In the genomic region with DNA sequence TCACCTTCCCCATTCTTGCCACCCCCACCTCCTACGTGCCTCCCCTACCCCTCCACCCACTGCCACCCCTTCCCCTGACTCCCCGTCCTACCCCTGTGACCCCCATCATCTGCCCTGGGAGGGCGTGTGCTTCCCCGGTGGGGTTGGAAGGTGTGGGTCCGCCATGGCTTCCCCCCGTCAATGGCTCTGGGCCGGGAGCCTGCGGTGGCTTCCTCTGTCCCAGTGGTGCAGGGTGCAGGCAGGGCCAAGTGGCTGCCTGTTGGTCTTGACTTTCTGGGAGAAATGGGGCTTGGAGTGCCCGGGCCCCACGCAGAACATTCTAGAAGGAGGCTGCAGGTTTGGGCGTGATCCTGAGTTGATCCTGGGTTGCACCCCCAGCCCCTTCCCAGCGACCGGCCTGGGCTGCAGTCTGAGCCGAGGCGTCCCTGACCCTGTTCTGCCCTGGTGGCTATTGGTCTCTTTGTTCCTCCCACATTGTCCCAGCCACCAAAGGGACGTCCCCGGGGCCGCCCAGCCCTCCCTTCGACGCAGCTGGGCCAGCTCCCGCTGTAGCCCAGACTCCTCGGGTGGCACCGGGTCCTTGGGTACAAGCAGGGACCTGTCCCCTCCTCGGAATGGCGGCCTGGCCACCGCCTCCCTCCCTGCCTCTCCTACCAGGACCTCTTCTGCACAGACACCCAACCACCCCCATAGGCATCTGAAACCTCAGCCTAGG, we compare ENCODE assay signal across 19 cellular contexts. TPM values are rescaled to one million over a fixed set of nuclear protein-coding genes. Genes with fewer than 3 reads are reported as not detected.
DNase-seq lines count a peak whose midpoint lies in the region; TF ChIP-seq lines count a peak whose summit lies in the region.
"Had no signal": no experiment of that assay in that cellular context is flagged by ENCODE, and none has a peak within 500 bp of the region (broad histone marks: within the 10 kb centered on the region; RNA-seq: fewer than 3 reads in every experiment).

No MANE protein-coding gene starts in this region.

- no peak overlapping the region for H3K9ac ChIP-seq in BLaER1

- H3K36me3 ChIP-seq in BLaER1 = peaks cover 93% of the 10 kb centered on the region
- H3K36me3 ChIP-seq in left ventricle myocardium inferior = peaks cover 11% of the 10 kb centered on the region
- H3K36me3 ChIP-seq in sigmoid colon = peaks cover 0 to 8% (median 0%) of the 10 kb centered on the region in 4 donors
- H3K36me3 ChIP-seq: SJCRH30 had no signal

- CTCF ChIA-PET in RWPE1 (lab: Yijun Ruan, JAX) = interaction anchor here (0.6 to 0.7 kb wide), 5 partner anchors 9 to 781 kb away, joined by 3 to 4 read pairs (median 3); partner anchors contain the start of gene GSE1

- no peak for TF ChIP-seq CTCF in RWPE1 (conservative IDR thresholded peaks at IDR 0.05; ENCODE audit: low read depth)
- no peak for TF ChIP-seq CTCF in left ventricle myocardium inferior (IDR thresholded peaks at IDR 0.05; ENCODE audit: borderline replicate concordance)
- TF ChIP-seq CTCF in sigmoid colon (IDR thresholded peaks at IDR 0.05) = no peak

- WGBS in sigmoid colon, 2 donors = 83 to 92% methylated on average over 26 of the region's 26 CpGs

- H3K4me1 ChIP-seq in BLaER1 (peaks cover 98% of the 10 kb centered on the region), left ventricle myocardium inferior (peaks cover 77% of the 10 kb centered on the region), sigmoid colon (peaks cover 0 to 70% (median 49%) of the 10 kb centered on the region in 4 donors)
- H3K4me1 ChIP-seq: HAP-1 had no signal

- no peaks in the 10 kb centered on the region for H3K27me3 ChIP-seq in BLaER1
- H3K27me3 ChIP-seq in left ventricle myocardium inferior (ENCODE audit: low read depth) = no peaks in the 10 kb centered on the region
- no peaks in the 10 kb centered on the region for H3K27me3 ChIP-seq in sigmoid colon
- H3K27me3 ChIP-seq: dorsolateral prefrontal cortex, SJCRH30 had no signal

- no peak overlapping the region for H3K4me3 ChIP-seq in BLaER1
- H3K4me3 ChIP-seq in left ventricle myocardium inferior = no peak overlapping the region
- H3K4me3 ChIP-seq in sigmoid colon = no peak overlapping the region
- H3K4me3 ChIP-seq: dorsolateral prefrontal cortex, HAP-1, PC-9, SJCRH30 had no signal

- peaks cover 100% of the 10 kb centered on the region for H4K20me1 ChIP-seq in BLaER1

- intact Hi-C loops in left ventricle myocardium inferior (cut with micrococcal nuclease) (no loop called here), sigmoid colon (cut with DNase I) (no loop called here)

- POLR2A ChIA-PET in RWPE1 (lab: Yijun Ruan, JAX; ENCODE audit: low non-redundant PET) = no interaction called here

- no peak overlapping the region for H3K27ac ChIP-seq in BLaER1
- peak overlapping the region; percentile 88 for H3K27ac ChIP-seq in RWPE1
- peak overlapping the region; percentile 81 for H3K27ac ChIP-seq in left ventricle myocardium inferior (replicated peaks)
- H3K27ac ChIP-seq in sigmoid colon = peak overlapping the region in 3 of 4 donors; percentile 61 to 74 (median 69)
- H3K27ac ChIP-seq: epithelial cell of prostate, PC-9, SJCRH30 had no signal

- TF ChIP-seq EP300 in sigmoid colon (IDR thresholded peaks at IDR 0.05) = no peak

- no peaks in the 10 kb centered on the region for H3K9me3 ChIP-seq in BLaER1
- H3K9me3 ChIP-seq in left ventricle myocardium inferior (replicated peaks) = no peaks in the 10 kb centered on the region
- H3K9me3 ChIP-seq in sigmoid colon = no peaks in the 10 kb centered on the region
- H3K9me3 ChIP-seq: HAP-1, SJCRH30 had no signal

- DNase-seq in RWPE1 (ENCODE audit: low spot score) = no peak
- no peak for DNase-seq in left ventricle myocardium inferior
- no peak for DNase-seq in sigmoid colon
- no peak for DNase-seq in Ammon's horn (ENCODE audit: low spot score)
- no peak for DNase-seq in NCI-H748 treated with DMSO at 0.1 percent for 48 hours (lab: John Stamatoyannopoulos, UW)
- DNase-seq in GM19240 (ENCODE audit: insufficient read length, low spot score) = no peak
- DNase-seq: activated CD4-positive, alpha-beta T cell treated with anti-CD3 and anti-CD28 coated beads, Interleukin-2, amount 10 ng/mL, durations not matched to agents 24 days and 14 days; activated CD8-positive, alpha-beta memory T cell treated with anti-CD3 and anti-CD28 coated beads, Interleukin-2, amount 50 U/mL, for 4 hours; activated effector memory CD4-positive, alpha-beta T cell treated with Interleukin-2 at 50 U/mL for 16 hours; activated naive CD8-positive, alpha-beta T cell treated with anti-CD3 and anti-CD28 coated beads, Interleukin-2, amount 50 U/mL, for 24 hours; foreskin melanocyte; mesenchymal stem cell; PC-9; SJCRH30; T-helper 1 cell had no signal

- H3K4me2 ChIP-seq in BLaER1 = peak overlapping the region; percentile 17; the same call in 1 of the 2 replicates
- H3K4me2 ChIP-seq: PC-9 had no signal

- no peak for TF ChIP-seq POLR2A in sigmoid colon (IDR thresholded peaks at IDR 0.05)

RNA-seq across cellular contexts. Expression of gene GSE1, which starts 25.7 kb away (rescaled TPM):
- total RNA-seq in left ventricle myocardium inferior (34.2 TPM), sigmoid colon (10 to 100 TPM; 30.8 to 76.7 (median 47.3) TPM)
- 10 to 100 TPM; 12.0 to 49.5 (median 19.4) TPM for polyA plus RNA-seq in sigmoid colon

RNA-seq across cellular contexts. Expression of gene GINS2, which starts 49.9 kb away (rescaled TPM):
- total RNA-seq in left ventricle myocardium inferior = 0.44 TPM
- under 1 TPM in 3 of 4 donors, not detected in 1; 0.16 to 0.54 (median 0.36) TPM for total RNA-seq in sigmoid colon
- polyA plus RNA-seq in sigmoid colon = 1 to 10 TPM; 1.8 to 9.6 (median 5.3) TPM
